14 cellular contexts compared by ENCODE assay signal in the genomic region with DNA sequence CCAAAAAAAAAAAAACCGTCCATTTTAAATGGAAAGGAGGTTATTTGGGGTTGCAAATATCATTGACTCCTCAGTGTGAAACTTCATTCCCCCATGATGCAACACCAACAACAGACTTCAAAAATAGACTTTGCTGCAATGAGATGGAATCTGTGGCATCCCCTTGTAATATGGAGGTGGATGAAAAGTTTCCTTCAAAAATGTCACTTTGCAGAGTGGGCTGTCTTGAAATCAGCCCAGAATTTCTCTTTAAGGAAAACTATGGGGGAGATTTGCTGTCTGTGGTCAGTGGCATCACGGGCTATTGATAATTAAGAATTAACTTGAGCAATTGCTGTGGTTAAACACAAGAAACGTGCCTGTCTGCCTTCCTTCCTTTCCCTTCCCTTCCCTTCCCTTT. TPM values are rescaled to one million over a fixed set of nuclear protein-coding genes. Genes with fewer than 3 reads are reported as not detected.
DNase-seq lines count a peak whose midpoint lies in the region; ATAC-seq, FAIRE-seq and TF ChIP-seq lines count a peak whose summit lies in the region.
"Had no signal": no experiment of that assay in that cellular context is flagged by ENCODE, and none has a peak within 500 bp of the region (broad histone marks: within the 10 kb centered on the region; RNA-seq: fewer than 3 reads in every experiment).

No MANE protein-coding gene starts in this region.

- no peak for FAIRE-seq in kidney (lab: Jason Lieb, UNC)

- H3K27me3 Mint-ChIP-seq in effector memory CD8-positive, alpha-beta T cell, result no peaks in the 10 kb centered on the region
- no peaks in the 10 kb centered on the region for H3K27me3 Mint-ChIP-seq in stimulated activated naive B cell treated with anti-CD40 and anti-IgM and Interleukin-4, amounts not matched to agents 10 μg/mL and 1 μg/mL and 100 μg/mL, for 72 hours

- H3K4me3 Mint-ChIP-seq in effector memory CD8-positive, alpha-beta T cell, result peak overlapping the region; percentile 78 to 88
- H3K4me3 Mint-ChIP-seq in stimulated activated naive B cell treated with anti-CD40 and anti-IgM and Interleukin-4, amounts not matched to agents 10 μg/mL and 1 μg/mL and 100 μg/mL, for 72 hours, result peak overlapping the region; percentile 75 to 78

- TF ChIP-seq CTCF in left ventricle myocardium inferior (IDR thresholded peaks at IDR 0.05; ENCODE audit: borderline replicate concordance) (no peak), kidney (IDR thresholded peaks at IDR 0.05; ENCODE audit: borderline replicate concordance, extremely low read depth, insufficient read depth) (no peak)

- H3K4me1 ChIP-seq in left ventricle myocardium inferior (peaks cover 21% of the 10 kb centered on the region), kidney (ENCODE audit: control insufficient read depth in 1 of 2, insufficient read depth in 1 of 2, low read depth in 1 of 2, low read length in 2 of 2) (no peaks in the 10 kb centered on the region)

- peak; percentile 65 for ATAC-seq in Right ventricle myocardium superior (ENCODE audit: poor library complexity)
- ATAC-seq in effector memory CD8-positive, alpha-beta T cell (replicated peaks), result peak; percentile 35
- peak; percentile 47 to 48 for ATAC-seq in stimulated activated naive B cell treated with anti-CD40 and anti-IgM and Interleukin-4, amounts not matched to agents 10 μg/mL and 1 μg/mL and 100 μg/mL, for 72 hours (replicated peaks)
- ATAC-seq in HG03135 (IDR thresholded peaks at IDR 0.05; ENCODE audit: unreplicated experiment), result no peak

- no peaks in the 10 kb centered on the region for H3K27me3 ChIP-seq in left ventricle myocardium inferior (ENCODE audit: low read depth)

- peak overlapping the region; percentile 84 to 98 for H3K27ac Mint-ChIP-seq in effector memory CD8-positive, alpha-beta T cell
- peak overlapping the region; percentile 89 for H3K27ac Mint-ChIP-seq in stimulated activated naive B cell treated with anti-CD40 and anti-IgM and Interleukin-4, amounts not matched to agents 10 μg/mL and 1 μg/mL and 100 μg/mL, for 72 hours

- H3K4me1 Mint-ChIP-seq in effector memory CD8-positive, alpha-beta T cell (ENCODE audit: low read depth in 2 of 2), result peaks cover 34 to 66% of the 10 kb centered on the region in 2 donors
- peaks cover 41 to 68% of the 10 kb centered on the region in 2 donors for H3K4me1 Mint-ChIP-seq in stimulated activated naive B cell treated with anti-CD40 and anti-IgM and Interleukin-4, amounts not matched to agents 10 μg/mL and 1 μg/mL and 100 μg/mL, for 72 hours

- H3K27ac ChIP-seq in left ventricle myocardium inferior (replicated peaks), result no peak overlapping the region
- H3K27ac ChIP-seq in kidney (ENCODE audit: low read depth in 2 of 2, low read length in 2 of 2), result no peak overlapping the region

- peaks cover 37% of the 10 kb centered on the region for H3K36me3 Mint-ChIP-seq in effector memory CD8-positive, alpha-beta T cell (ENCODE audit: insufficient read depth)
- H3K36me3 Mint-ChIP-seq in stimulated activated naive B cell treated with anti-CD40 and anti-IgM and Interleukin-4, amounts not matched to agents 10 μg/mL and 1 μg/mL and 100 μg/mL, for 72 hours, result peaks cover 32 to 35% of the 10 kb centered on the region in 2 donors

- DNase-seq in Right ventricle myocardium superior, result no peak
- no peak for DNase-seq in left ventricle myocardium inferior
- DNase-seq in SIG-M5 (lab: John Stamatoyannopoulos, UW), result peak; percentile 61
- DNase-seq in effector memory CD8-positive, alpha-beta T cell, result no peak
- no peak for DNase-seq in stimulated activated naive B cell treated with anti-CD40 and anti-IgM and Interleukin-4, amounts not matched to agents 10 μg/mL and 1 μg/mL and 100 μg/mL, for 72 hours
- no peak for DNase-seq in NCI-H1417 treated with DMSO at 0.1 percent for 48 hours (lab: John Stamatoyannopoulos, UW)
- no peak for DNase-seq in kidney
- DNase-seq: central memory CD4-positive, alpha-beta T cell; head of caudate nucleus; NCI-H1436 treated with DMSO at 0.1 percent for 48 hours; stimulated activated CD4-positive, alpha-beta T cell treated with anti-CD3 and anti-CD28 coated beads, Interleukin-1b, Interleukin-23, amount 100 ng/mL, for 48 hours had no signal

- no peak overlapping the region for H3K9ac ChIP-seq in kidney (ENCODE audit: low read length in 2 of 2)

- H3K4me3 ChIP-seq in left ventricle myocardium inferior, result no peak overlapping the region
- no peak overlapping the region for H3K4me3 ChIP-seq in kidney (ENCODE audit: low read length in 2 of 2)
- H3K4me3 ChIP-seq: HAP-1 had no signal

- H3K9me3 ChIP-seq in left ventricle myocardium inferior (replicated peaks), result no peaks in the 10 kb centered on the region
- no peaks in the 10 kb centered on the region for H3K9me3 ChIP-seq in kidney (ENCODE audit: control insufficient read depth in 1 of 2, low read length in 2 of 2)
- H3K9me3 ChIP-seq: HAP-1 had no signal

- intact Hi-C loops in Right ventricle myocardium superior (cut with DNase I), result no loop called here
- intact Hi-C loops in left ventricle myocardium inferior (cut with micrococcal nuclease), result no loop called here
- intact Hi-C loops in kidney (cut with DNase I), result no loop called here

- H3K9me3 Mint-ChIP-seq in effector memory CD8-positive, alpha-beta T cell, result no peaks in the 10 kb centered on the region
- H3K9me3 Mint-ChIP-seq in stimulated activated naive B cell treated with anti-CD40 and anti-IgM and Interleukin-4, amounts not matched to agents 10 μg/mL and 1 μg/mL and 100 μg/mL, for 72 hours, result peaks cover 0 to 2% of the 10 kb centered on the region in 2 donors

- H3K36me3 ChIP-seq in left ventricle myocardium inferior (peaks cover 14% of the 10 kb centered on the region), kidney (ENCODE audit: control insufficient read depth in 1 of 2, insufficient read depth in 2 of 2, low read length in 2 of 2) (peaks cover 0 to 10% of the 10 kb centered on the region in 2 donors)

RNA-seq across cellular contexts. Expression of a gene that starts 1.5 kb away (rescaled TPM):
- total RNA-seq in Right ventricle myocardium superior (not detected), left ventricle myocardium inferior (not detected), kidney (0.88 TPM)
- not detected for polyA plus RNA-seq in kidney (ENCODE audit: insufficient read depth, low read depth, low replicate concordance)
- total RNA-seq: temporal lobe had no signal

RNA-seq across cellular contexts. Expression of a gene that starts 50.5 kb away (rescaled TPM):
- total RNA-seq in Right ventricle myocardium superior (1.6 TPM), left ventricle myocardium inferior (1.7 TPM), kidney (11.8 TPM)
- polyA plus RNA-seq in kidney (ENCODE audit: insufficient read depth, low read depth, low replicate concordance), result 1.7 TPM

RNA-seq across cellular contexts. Expression of a gene that starts 56.1 kb away (rescaled TPM):
- total RNA-seq in Right ventricle myocardium superior (35.4 TPM), left ventricle myocardium inferior (44.3 TPM), kidney (61.8 TPM)
- 77.5 TPM for polyA plus RNA-seq in kidney (ENCODE audit: insufficient read depth, low read depth, low replicate concordance)
